Comparison of ENCODE assay signal across 12 cellular contexts in genomic region chr2:7450188-7451156, GRCh38.
A peak's percentile ranks its signal among the peaks of the same experiment; 100 is the strongest.
DNase-seq lines count a peak whose midpoint lies in the region; ATAC-seq and TF ChIP-seq lines count a peak whose summit lies in the region.
"Had no signal": no experiment of that assay in that cellular context is flagged by ENCODE, and none has a peak within 500 bp of the region (broad histone marks: within the 10 kb centered on the region; RNA-seq: fewer than 3 reads in every experiment).

No MANE protein-coding gene starts in this region.

- ATAC-seq in central memory CD8-positive, alpha-beta T cell (replicated peaks; ENCODE audit: extremely low read depth, poor library complexity, severe bottlenecking) = peak; percentile 77

- H3K36me3 ChIP-seq in OCI-LY7 (ENCODE audit: insufficient read depth, low read length) (no peaks in the 10 kb centered on the region), PC-9 (ENCODE audit: low read depth) (no peaks in the 10 kb centered on the region)
- H3K36me3 ChIP-seq: esophagus squamous epithelium had no signal

- no peaks in the 10 kb centered on the region for H3K9me2 ChIP-seq in OCI-LY7 (ENCODE audit: insufficient read depth, low read length)
- H3K9me2 ChIP-seq in PC-9 (ENCODE audit: insufficient read depth) = no peaks in the 10 kb centered on the region

- H3K4me3 ChIP-seq in OCI-LY7 (ENCODE audit: low read depth, low read length, poor library complexity, severe bottlenecking) = no peak overlapping the region
- H3K4me3 ChIP-seq in PC-9 = no peak overlapping the region
- H3K4me3 ChIP-seq: esophagus squamous epithelium, lung had no signal

- no peaks in the 10 kb centered on the region for H3K36me3 Mint-ChIP-seq in central memory CD8-positive, alpha-beta T cell (ENCODE audit: insufficient read depth)
- H3K36me3 Mint-ChIP-seq in chondrocyte (ENCODE audit: low read depth) = no peaks in the 10 kb centered on the region

- intact Hi-C loops in OCI-LY7 (cut with micrococcal nuclease; ENCODE audit: unreplicated experiment) = no loop called here
- intact Hi-C loops in PC-9 (cut with micrococcal nuclease; ENCODE audit: unreplicated experiment) = no loop called here

- DNase-seq in OCI-LY7 (ENCODE audit: low spot score) (no peak), ureter (ENCODE audit: low spot score) (no peak), PC-9 (no peak), chondrocyte (ENCODE audit: low spot score) (no peak)
- peak; percentile 65 for DNase-seq in activated CD8-positive, alpha-beta memory T cell treated with anti-CD3 and anti-CD28 coated beads, Interleukin-2, amount 50 U/mL, for 4 hours
- no peak for DNase-seq in central memory CD8-positive, alpha-beta T cell (ENCODE audit: low spot score in 2 of 2)
- DNase-seq in stimulated activated CD8-positive, alpha-beta memory T cell treated with anti-CD3 and anti-CD28 coated beads, Interleukin-4, amount 100 ng/mL, for 48 hours = peak; percentile 79
- DNase-seq: C1 segment of cervical spinal cord, esophagus squamous epithelium, NCI-H2081 treated with DMSO at 0.1 percent for 48 hours had no signal

- POLR2A ChIA-PET in OCI-LY7 (lab: Charles Lee) = interaction anchor here (0.6 kb wide), 1 partner anchor 16 kb away, joined by 8 read pairs; no protein-coding TSS in a partner anchor
- POLR2A ChIA-PET in PC-9 (lab: Charles Lee; ENCODE audit: unreplicated experiment) = no interaction called here

- H3K79me2 ChIP-seq in OCI-LY7 (ENCODE audit: insufficient read depth, low read depth, low read length) (no peaks in the 10 kb centered on the region), PC-9 (ENCODE audit: low read depth) (no peaks in the 10 kb centered on the region)

- H2AFZ ChIP-seq in OCI-LY7 (ENCODE audit: low read length) (peak overlapping the region; percentile 71; the same call in 1 of the 2 replicates), PC-9 (no peak overlapping the region)

- no peak overlapping the region for H3K27ac ChIP-seq in OCI-LY7 (ENCODE audit: low read depth, low read length, poor library complexity, severe bottlenecking)
- no peak overlapping the region for H3K27ac ChIP-seq in PC-9
- H3K27ac ChIP-seq: esophagus squamous epithelium, HL-60 had no signal

- no peaks in the 10 kb centered on the region for H3F3A ChIP-seq in PC-9 (ENCODE audit: insufficient read depth, low read depth)

- peaks cover 13% of the 10 kb centered on the region for H3K4me1 ChIP-seq in OCI-LY7 (ENCODE audit: insufficient read depth, low read length, poor library complexity, severe bottlenecking)
- no peaks in the 10 kb centered on the region for H3K4me1 ChIP-seq in PC-9 (replicated peaks; ENCODE audit: insufficient read depth)
- H3K4me1 ChIP-seq: esophagus squamous epithelium had no signal

- peak overlapping the region; percentile 68 for H3K27ac Mint-ChIP-seq in central memory CD8-positive, alpha-beta T cell (ENCODE audit: low read depth)
- H3K27ac Mint-ChIP-seq in chondrocyte (ENCODE audit: unreplicated experiment) = no peak overlapping the region

- no peak overlapping the region for H3K4me3 Mint-ChIP-seq in central memory CD8-positive, alpha-beta T cell
- H3K4me3 Mint-ChIP-seq in chondrocyte (ENCODE audit: unreplicated experiment) = no peak overlapping the region

- H3K27me3 Mint-ChIP-seq in central memory CD8-positive, alpha-beta T cell = no peaks in the 10 kb centered on the region
- no peaks in the 10 kb centered on the region for H3K27me3 Mint-ChIP-seq in chondrocyte (ENCODE audit: low read depth)

- CTCF ChIA-PET in OCI-LY7 (lab: Charles Lee; ENCODE audit: unreplicated experiment) = no interaction called here
- CTCF ChIA-PET in PC-9 (lab: Charles Lee) = no interaction called here

- BruUV-seq in OCI-LY7 (replicated peaks; lab: Mats Ljungman, UMichigan) = no TSS peak
- BruUV-seq in PC-9 (replicated peaks; lab: Mats Ljungman, UMichigan) = no TSS peak

- no peak overlapping the region for H3K4me2 ChIP-seq in OCI-LY7 (ENCODE audit: low read length)
- no peak overlapping the region for H3K4me2 ChIP-seq in PC-9

- H3K9me3 ChIP-seq in OCI-LY7 (ENCODE audit: low read length) (no peaks in the 10 kb centered on the region), PC-9 (ENCODE audit: insufficient read depth, low read depth) (no peaks in the 10 kb centered on the region)
- H3K9me3 ChIP-seq: esophagus squamous epithelium had no signal

- H3K9me3 Mint-ChIP-seq in central memory CD8-positive, alpha-beta T cell = no peaks in the 10 kb centered on the region
- H3K9me3 Mint-ChIP-seq in chondrocyte (ENCODE audit: low read depth) = no peaks in the 10 kb centered on the region

- peaks cover 31% of the 10 kb centered on the region for H3K27me3 ChIP-seq in PC-9 (ENCODE audit: insufficient read depth, low read depth)
- H3K27me3 ChIP-seq: esophagus squamous epithelium had no signal

- H3K4me1 Mint-ChIP-seq in central memory CD8-positive, alpha-beta T cell = peaks cover 34% of the 10 kb centered on the region
- H3K4me1 Mint-ChIP-seq in chondrocyte (ENCODE audit: low read depth) = no peaks in the 10 kb centered on the region

- no peak for TF ChIP-seq CTCF in OCI-LY7 (conservative IDR thresholded peaks at IDR 0.05; ENCODE audit: low read length)
- no peak for TF ChIP-seq CTCF in PC-9 (conservative IDR thresholded peaks at IDR 0.05)
- TF ChIP-seq CTCF in chondrocyte (IDR thresholded peaks at IDR 0.05) = no peak

- H4K20me1 ChIP-seq in OCI-LY7 (ENCODE audit: insufficient read depth, low read length) (no peaks in the 10 kb centered on the region), PC-9 (ENCODE audit: insufficient read depth) (no peaks in the 10 kb centered on the region)

Comparison
In these comparisons a context has a peak if more than half of its experiments do, and no peak if none do; other contexts are left out.
1. DNase-seq: peak in activated CD8-positive, alpha-beta memory T cell treated with anti-CD3 and anti-CD28 coated beads, Interleukin-2, amount 50 U/mL, for 4 hours (single experiment) and stimulated activated CD8-positive, alpha-beta memory T cell treated with anti-CD3 and anti-CD28 coated beads, Interleukin-4, amount 100 ng/mL, for 48 hours (single experiment); none in OCI-LY7 (single experiment), central memory CD8-positive, alpha-beta T cell (0 of 2), ureter (single experiment), PC-9 (0 of 2) and chondrocyte (single experiment).